In the genomic region with DNA sequence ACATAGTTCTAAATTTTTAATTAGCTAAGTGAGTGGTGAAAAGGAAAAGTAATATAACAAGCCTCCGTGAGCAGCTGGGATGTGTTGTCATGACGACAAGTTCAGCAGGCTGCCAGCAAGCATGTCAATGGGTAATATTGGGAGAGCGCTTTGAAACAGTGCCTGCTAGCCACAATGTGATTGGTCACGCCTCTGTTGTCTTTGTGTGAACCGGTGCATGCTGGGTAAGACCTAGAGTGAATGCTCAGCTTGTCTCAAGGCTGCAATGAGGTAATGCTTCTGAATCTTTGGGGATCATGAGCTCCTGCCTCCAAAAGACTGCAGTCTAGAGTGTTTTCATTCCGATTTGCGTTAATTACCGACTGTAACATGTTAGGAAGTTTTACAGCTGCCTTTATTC, we compare ENCODE assay signal across 8 cellular contexts. TPM values are rescaled to one million over a fixed set of nuclear protein-coding genes. Genes with fewer than 3 reads are reported as not detected.
DNase-seq lines count a peak whose midpoint lies in the region; ATAC-seq and TF ChIP-seq lines count a peak whose summit lies in the region.

No MANE protein-coding gene starts in this region.

- H3K36me3 Mint-ChIP-seq in endothelial cell (ENCODE audit: low read depth, unreplicated experiment) (no peaks in the 10 kb centered on the region), nephron progenitor cell (ENCODE audit: low read depth) (peaks cover 4% of the 10 kb centered on the region)
- H3K36me3 Mint-ChIP-seq in activated naive CD8-positive, alpha-beta T cell treated with anti-CD3 and anti-CD28 coated beads for 36 hours = no peaks in the 10 kb centered on the region

- DNase-seq in EH (ENCODE audit: low read depth) (peak; percentile 4), NCI-H345 treated with DMSO at 0.1 percent for 48 hours (lab: John Stamatoyannopoulos, UW; ENCODE audit: unreplicated experiment) (peak; percentile 69), endothelial cell (ENCODE audit: low spot score) (peak; percentile 14), nephron progenitor cell (peak; percentile 49), GF-D8 (lab: John Stamatoyannopoulos, UW) (no peak), KG1 (lab: John Stamatoyannopoulos, UW) (no peak)
- no peak for DNase-seq in activated naive CD8-positive, alpha-beta T cell treated with anti-CD3 and anti-CD28 coated beads for 36 hours

- H3K4me1 Mint-ChIP-seq in endothelial cell (ENCODE audit: unreplicated experiment) (peaks cover 14% of the 10 kb centered on the region), nephron progenitor cell (peaks cover 36% of the 10 kb centered on the region)
- H3K4me1 Mint-ChIP-seq in activated naive CD8-positive, alpha-beta T cell treated with anti-CD3 and anti-CD28 coated beads for 36 hours = no peaks in the 10 kb centered on the region

- no peak overlapping the region for H3K27ac Mint-ChIP-seq in endothelial cell (ENCODE audit: unreplicated experiment)
- H3K27ac Mint-ChIP-seq in nephron progenitor cell = no peak overlapping the region
- no peak overlapping the region for H3K27ac Mint-ChIP-seq in activated naive CD8-positive, alpha-beta T cell treated with anti-CD3 and anti-CD28 coated beads for 36 hours

- no peak for ATAC-seq in GM21367 (IDR thresholded peaks at IDR 0.05; ENCODE audit: unreplicated experiment)

- H3K27me3 Mint-ChIP-seq in endothelial cell (ENCODE audit: unreplicated experiment) (no peaks in the 10 kb centered on the region), nephron progenitor cell (ENCODE audit: low read depth, poor library complexity) (no peaks in the 10 kb centered on the region)
- H3K27me3 Mint-ChIP-seq in activated naive CD8-positive, alpha-beta T cell treated with anti-CD3 and anti-CD28 coated beads for 36 hours = peaks cover 5% of the 10 kb centered on the region

- H3K9me3 Mint-ChIP-seq in endothelial cell (ENCODE audit: unreplicated experiment) (no peaks in the 10 kb centered on the region), nephron progenitor cell (peaks cover 2% of the 10 kb centered on the region)
- no peaks in the 10 kb centered on the region for H3K9me3 Mint-ChIP-seq in activated naive CD8-positive, alpha-beta T cell treated with anti-CD3 and anti-CD28 coated beads for 36 hours

- H3K4me3 Mint-ChIP-seq in endothelial cell (ENCODE audit: unreplicated experiment) = no peak overlapping the region
- H3K4me3 Mint-ChIP-seq in nephron progenitor cell = no peak overlapping the region
- H3K4me3 Mint-ChIP-seq in activated naive CD8-positive, alpha-beta T cell treated with anti-CD3 and anti-CD28 coated beads for 36 hours = no peak overlapping the region

- TF ChIP-seq CTCF in endothelial cell (IDR thresholded peaks at IDR 0.05; ENCODE audit: unreplicated experiment) (no peak), nephron progenitor cell (IDR thresholded peaks at IDR 0.05) (no peak)

RNA-seq across cellular contexts. Expression of a gene that starts 54.9 kb away (rescaled TPM):
- 4.8 TPM for total RNA-seq in endothelial cell (ENCODE audit: unreplicated experiment)
- not detected for total RNA-seq in activated naive CD8-positive, alpha-beta T cell treated with anti-CD3 and anti-CD28 coated beads for 36 hours

Comparison
In these comparisons a context has a peak if more than half of its experiments do, and no peak if none do; other contexts are left out.
1. DNase-seq: peak in EH (single experiment), NCI-H345 treated with DMSO at 0.1 percent for 48 hours (single experiment), endothelial cell (single experiment) and nephron progenitor cell (single experiment); none in GF-D8 (single experiment), activated naive CD8-positive, alpha-beta T cell treated with anti-CD3 and anti-CD28 coated beads for 36 hours (single experiment) and KG1 (single experiment).